In the genomic region with DNA sequence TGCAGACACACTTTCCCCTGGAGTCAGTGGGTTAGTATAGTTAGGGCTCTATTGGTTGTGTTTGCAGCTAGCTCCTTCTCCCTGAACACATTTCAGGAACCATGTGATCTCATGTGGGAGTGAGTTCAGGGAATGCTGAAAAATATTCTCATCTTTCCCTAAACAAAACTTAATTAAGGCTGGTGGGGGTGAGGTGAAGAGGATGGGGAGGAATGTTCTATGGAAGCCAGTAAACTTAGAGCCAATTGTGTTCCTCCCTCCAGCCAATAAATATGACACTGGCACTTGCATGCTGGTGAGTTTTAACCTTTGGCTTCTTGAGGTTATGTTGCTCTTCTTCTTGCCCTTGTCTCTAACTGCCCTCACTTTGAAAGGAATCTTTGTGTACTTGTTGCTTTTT, we compare ENCODE assay signal across 18 cellular contexts. TPM values are rescaled to one million over a fixed set of nuclear protein-coding genes. Genes with fewer than 3 reads are reported as not detected.
DNase-seq lines count a peak whose midpoint lies in the region; ATAC-seq and TF ChIP-seq lines count a peak whose summit lies in the region.
"Had no signal": no experiment of that assay in that cellular context is flagged by ENCODE, and none has a peak within 500 bp of the region (broad histone marks: within the 10 kb centered on the region; RNA-seq: fewer than 3 reads in every experiment).

No MANE protein-coding gene starts in this region.

- no peak for TF ChIP-seq POLR2A in IMR-90 (IDR thresholded peaks at IDR 0.05; ENCODE audit: low read depth, low read length)

- DNase-seq in IMR-90 (no peak), foreskin melanocyte (peak; percentile 47), NCI-H82 treated with DMSO at 0.1 percent for 48 hours (lab: John Stamatoyannopoulos, UW; ENCODE audit: unreplicated experiment) (no peak), RKO (ENCODE audit: low spot score) (no peak), nucleus accumbens (lab: John Stamatoyannopoulos, UW) (no peak)
- DNase-seq: DMS 273 treated with DMSO at 0.1 percent for 48 hours, EL, MV-4-11, NCI-H1436 treated with DMSO at 0.1 percent for 48 hours, NCI-H2081 treated with DMSO at 0.1 percent for 48 hours, NCI-H2227 treated with DMSO at 0.1 percent for 48 hours, NCI-H524 treated with DMSO at 0.1 percent for 48 hours, PC-9, SHP77 had no signal

- no TSS peak for BruUV-seq in IMR-90 (replicated peaks; lab: Mats Ljungman, UMichigan)

- peaks cover 43% of the 10 kb centered on the region for H3K36me3 ChIP-seq in DOHH2 (ENCODE audit: control insufficient read depth, low read length)
- peaks cover 15% of the 10 kb centered on the region for H3K36me3 ChIP-seq in IMR-90 (ENCODE audit: control insufficient read depth, insufficient read depth, low read length)
- H3K36me3 ChIP-seq: HAP-1 had no signal

- 0 out of 2 replicates have a peak overlapping the region, but pooled peaks have one; percentile 2 for H3K23ac ChIP-seq in IMR-90 (ENCODE audit: low read depth, low read length)

- H3K4me3 ChIP-seq in DOHH2 (ENCODE audit: low read length) (peak overlapping the region; percentile 69), IMR-90 (ENCODE audit: insufficient read depth, low read depth, low read length) (no peak overlapping the region)
- H3K4me3 ChIP-seq: HAP-1, PC-9 had no signal

- no peak overlapping the region for H3K18ac ChIP-seq in IMR-90 (ENCODE audit: low read depth, low read length)

- TF ChIP-seq CTCF in DOHH2 (IDR thresholded peaks at IDR 0.05; ENCODE audit: low read depth, low read length, poor library complexity, severe bottlenecking) (no peak), IMR-90 (conservative IDR thresholded peaks at IDR 0.05; ENCODE audit: low read depth, low read length) (no peak)

- H4K20me1 ChIP-seq in DOHH2 (ENCODE audit: control insufficient read depth, insufficient read depth, low read depth, low read length) (no peaks in the 10 kb centered on the region), IMR-90 (ENCODE audit: insufficient read depth, low read length) (peaks cover 45% of the 10 kb centered on the region)

- H3K14ac ChIP-seq in IMR-90 (replicated peaks; ENCODE audit: low read depth, low read length) = no peak overlapping the region

- peaks cover 98% of the 10 kb centered on the region for H3K79me2 ChIP-seq in DOHH2 (ENCODE audit: control insufficient read depth, low read length)

- H3K9ac ChIP-seq in IMR-90 (ENCODE audit: low read depth, low read length) = no peak overlapping the region

- peaks cover 16% of the 10 kb centered on the region for H3K36me3 Mint-ChIP-seq in stimulated activated memory B cell treated with anti-CD40 and anti-IgM and Interleukin-4, amounts not matched to agents 10 μg/mL and 1 μg/mL and 100 μg/mL, for 72 hours

- no peak overlapping the region for H2BK15ac ChIP-seq in IMR-90 (ENCODE audit: low read depth, low read length)

- peaks cover 23% of the 10 kb centered on the region for H3F3A ChIP-seq in DOHH2 (ENCODE audit: control insufficient read depth, insufficient read depth)

- TF ChIP-seq RAD21 in IMR-90 (IDR thresholded peaks at IDR 0.05; ENCODE audit: low read length) = no peak

- H3K4me1 ChIP-seq in DOHH2 (ENCODE audit: control insufficient read depth, low read length) = peaks cover 98% of the 10 kb centered on the region
- peaks cover 25% of the 10 kb centered on the region for H3K4me1 ChIP-seq in IMR-90 (ENCODE audit: control insufficient read depth, insufficient read depth, low read length)
- H3K4me1 ChIP-seq: HAP-1 had no signal

- peak overlapping the region; percentile 44 for H3K4me3 Mint-ChIP-seq in stimulated activated memory B cell treated with anti-CD40 and anti-IgM and Interleukin-4, amounts not matched to agents 10 μg/mL and 1 μg/mL and 100 μg/mL, for 72 hours

- H3K27ac ChIP-seq in DOHH2 (ENCODE audit: low read depth, low read length) = peak overlapping the region; percentile 87
- H3K27ac ChIP-seq in IMR-90 (ENCODE audit: insufficient read depth, low read length) = no peak overlapping the region
- H3K27ac ChIP-seq: PC-9 had no signal

- intact Hi-C loops in IMR-90 (cut with micrococcal nuclease) = no loop called here

- peak overlapping the region; percentile 70 for H3K4me2 ChIP-seq in DOHH2 (ENCODE audit: low read length)
- no peak overlapping the region; the same call in 1 of the 2 replicates for H3K4me2 ChIP-seq in IMR-90 (ENCODE audit: low read depth, low read length)
- H3K4me2 ChIP-seq: PC-9 had no signal

- dilution Hi-C loops in IMR-90 (cut with HindIII; ENCODE audit: low sequenced_read_pairs, unreplicated experiment) = no loop called here

- H3K79me1 ChIP-seq in IMR-90 (ENCODE audit: low read depth in 1 of 2, low read length in 2 of 2) = peaks cover 47 to 81% of the 10 kb centered on the region in 2 experiments

- H2BK120ac ChIP-seq in IMR-90 (ENCODE audit: low read depth, low read length) = no peak overlapping the region

- H2BK5ac ChIP-seq in IMR-90 (ENCODE audit: low read depth, low read length, poor library complexity, severe bottlenecking) = no peak overlapping the region

- no peak for ATAC-seq in IMR-90 (ENCODE audit: low read depth)
- ATAC-seq in stimulated activated memory B cell treated with anti-CD40 and anti-IgM and Interleukin-4, amounts not matched to agents 10 μg/mL and 1 μg/mL and 100 μg/mL, for 72 hours = no peak
- ATAC-seq: SK-N-SH treated with all-trans-retinoic acid at 6 μM for 48 hours had no signal

- H2AFZ ChIP-seq in IMR-90 (replicated peaks; ENCODE audit: low read length, poor library complexity) = no peak overlapping the region
- H2AFZ ChIP-seq: PC-9 had no signal

- in situ Hi-C loops in IMR-90 (cut with MboI; ENCODE audit: low sequenced_read_pairs) = no loop called here

- no peak overlapping the region for H4K8ac ChIP-seq in IMR-90 (ENCODE audit: low read depth in 2 of 2, low read length in 2 of 2)

- peak overlapping the region; percentile 73 for H3K27ac Mint-ChIP-seq in stimulated activated memory B cell treated with anti-CD40 and anti-IgM and Interleukin-4, amounts not matched to agents 10 μg/mL and 1 μg/mL and 100 μg/mL, for 72 hours

- H3K9me2 ChIP-seq in DOHH2 (replicated peaks; ENCODE audit: control insufficient read depth, low read length) = no peaks in the 10 kb centered on the region

- peaks cover 40% of the 10 kb centered on the region for H3K9me1 ChIP-seq in IMR-90 (ENCODE audit: insufficient read depth, low read length)

- POLR2A ChIA-PET in IMR-90 (lab: Charles Lee; ENCODE audit: unreplicated experiment) = interaction anchor here (0.5 kb wide), 1 partner anchor 41 kb away, joined by 4 read pairs; no protein-coding TSS in a partner anchor

- peaks cover 87% of the 10 kb centered on the region for H3K4me1 Mint-ChIP-seq in stimulated activated memory B cell treated with anti-CD40 and anti-IgM and Interleukin-4, amounts not matched to agents 10 μg/mL and 1 μg/mL and 100 μg/mL, for 72 hours

- H4K91ac ChIP-seq in IMR-90 (ENCODE audit: insufficient read depth, low read depth, low read length) = no peak overlapping the region

- H4K5ac ChIP-seq in IMR-90 (ENCODE audit: low read depth, low read length) = no peak overlapping the region

- H3K4ac ChIP-seq in IMR-90 (ENCODE audit: low read depth, low read length) = no peak overlapping the region

- H3K27me3 ChIP-seq in DOHH2 (ENCODE audit: control insufficient read depth, low read length) = no peaks in the 10 kb centered on the region
- no peaks in the 10 kb centered on the region for H3K27me3 ChIP-seq in IMR-90 (ENCODE audit: control insufficient read depth, insufficient read depth, low read length)

- no peaks in the 10 kb centered on the region; the same call in 1 of the 2 replicates for H3K9me3 ChIP-seq in DOHH2 (ENCODE audit: control insufficient read depth, insufficient read depth, low read length)
- H3K9me3 ChIP-seq in IMR-90 (ENCODE audit: control insufficient read depth, insufficient read depth, low read length) = no peaks in the 10 kb centered on the region
- H3K9me3 ChIP-seq: HAP-1 had no signal

- H3K27me3 Mint-ChIP-seq in stimulated activated memory B cell treated with anti-CD40 and anti-IgM and Interleukin-4, amounts not matched to agents 10 μg/mL and 1 μg/mL and 100 μg/mL, for 72 hours = no peaks in the 10 kb centered on the region

- CTCF ChIA-PET in IMR-90 (lab: Yijun Ruan, JAX) = interaction anchor here (1.4 to 1.7 kb wide), 2 partner anchors 9 to 157 kb away, joined by 3 to 7 read pairs; no protein-coding TSS in a partner anchor

- H3K9me3 Mint-ChIP-seq in stimulated activated memory B cell treated with anti-CD40 and anti-IgM and Interleukin-4, amounts not matched to agents 10 μg/mL and 1 μg/mL and 100 μg/mL, for 72 hours = no peaks in the 10 kb centered on the region

- no peak overlapping the region for H2AK9ac ChIP-seq in IMR-90 (replicated peaks; ENCODE audit: low read depth, low read length, poor library complexity)

- H3K56ac ChIP-seq in IMR-90 (ENCODE audit: extremely low read depth, insufficient read depth, low read length) = no peak overlapping the region; the same call in 1 of the 2 replicates

- H2BK20ac ChIP-seq in IMR-90 (ENCODE audit: low read depth, low read length) = no peak overlapping the region

- no peak overlapping the region for H2AK5ac ChIP-seq in IMR-90 (ENCODE audit: low read depth, low read length)

TF ChIP-seq in IMR-90, 13 proteins besides CTCF, POLR2A, EP300 and RAD21:
- TF ChIP-seq, protein P1, sequence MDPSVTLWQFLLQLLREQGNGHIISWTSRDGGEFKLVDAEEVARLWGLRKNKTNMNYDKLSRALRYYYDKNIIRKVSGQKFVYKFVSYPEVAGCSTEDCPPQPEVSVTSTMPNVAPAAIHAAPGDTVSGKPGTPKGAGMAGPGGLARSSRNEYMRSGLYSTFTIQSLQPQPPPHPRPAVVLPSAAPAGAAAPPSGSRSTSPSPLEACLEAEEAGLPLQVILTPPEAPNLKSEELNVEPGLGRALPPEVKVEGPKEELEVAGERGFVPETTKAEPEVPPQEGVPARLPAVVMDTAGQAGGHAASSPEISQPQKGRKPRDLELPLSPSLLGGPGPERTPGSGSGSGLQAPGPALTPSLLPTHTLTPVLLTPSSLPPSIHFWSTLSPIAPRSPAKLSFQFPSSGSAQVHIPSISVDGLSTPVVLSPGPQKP (IDR thresholded peaks at IDR 0.05; ENCODE audit: borderline replicate concordance, low read depth, low read length) = no peak
- no peak for TF ChIP-seq BHLHE40 (IDR thresholded peaks at IDR 0.05; ENCODE audit: low read depth, low read length)
- TF ChIP-seq FOS (IDR thresholded peaks at IDR 0.05; ENCODE audit: low read depth, low read length) = no peak

RNA-seq across cellular contexts. Expression of a gene that starts 1.0 kb away (rescaled TPM):
- 47.8 and 59.9 TPM in 2 replicates for total RNA-seq in IMR-90 (2012; rRNA removed)
- 20.2 and 22.9 TPM in 2 replicates for polyA plus RNA-seq in IMR-90 (2012; rRNA removed)
- 16.0 and 23.2 TPM in 2 replicates for polyA plus RNA-seq in IMR-90 (2012; cell fraction: cytosol; rRNA removed)
- polyA plus RNA-seq in IMR-90 (2012; cell fraction: nucleus; rRNA removed; ENCODE audit: low replicate concordance) = 7.9 and 19.2 TPM in 2 replicates
